Comparison of ENCODE assay signal across 26 cellular contexts in genomic region chr3:25080461-25080860, GRCh38.
"Had no signal": no experiment of that assay in that cellular context is flagged by ENCODE, and none has a peak within 500 bp of the region (broad histone marks: within the 10 kb centered on the region; RNA-seq: fewer than 3 reads in every experiment).

No MANE protein-coding gene starts in this region.

- H3K9me3 Mint-ChIP-seq: activated B cell treated with CpG ODN at 0.5 μM for 24 hours; stimulated activated naive CD8-positive, alpha-beta T cell treated with anti-CD3 and anti-CD28 coated beads, Interleukin-15, amount 100 ng/mL, for 72 hours; T-helper 1 cell treated with Interleukin-12 subunit alpha and Interleukin-12 subunit beta and Interleukin-4 antibody, amounts not matched to agents 30 μg/mL and 1 μg/mL, for 36 hours had no signal

- H3K36me3 Mint-ChIP-seq: activated naive CD8-positive, alpha-beta T cell treated with anti-CD3 and anti-CD28 coated beads, Interleukin-2, amount 10 ng/mL, durations not matched to agents 7 days and 5 days; natural killer cell treated with Interleukin-12 subunit alpha and Interleukin-12 subunit beta and Interleukin-15 and Interleukin-18, amount 100 ng/mL, for 72 hours; stimulated activated effector memory CD8-positive, alpha-beta T cell treated with anti-CD3 and anti-CD28 coated beads, Interleukin-12 subunit alpha, Interleukin-12 subunit beta, amount 100 ng/mL, for 72 hours had no signal

- H3K4me1 ChIP-seq: gastrocnemius medialis, tibial artery had no signal

- H3K4me3 Mint-ChIP-seq: activated B cell treated with CpG ODN at 0.5 μM for 24 hours; activated CD4-positive, alpha-beta T cell treated with anti-CD3 and anti-CD28 coated beads for 36 hours; activated naive CD4-positive, alpha-beta T cell treated with anti-CD3 and anti-CD28 coated beads for 36 hours; activated naive CD8-positive, alpha-beta T cell treated with anti-CD3 and anti-CD28 coated beads, Interleukin-2, amount 10 ng/mL, durations not matched to agents 7 days and 5 days; activated T-cell treated with anti-CD3 and anti-CD28 coated beads, Interleukin-2, amount 50 U/mL, for 72 hours; dendritic cell treated with granulocyte-macrophage colony-stimulating factor and Interleukin-4, amounts not matched to agents 40 ng/mL and 50 ng/mL, for 4 days; natural killer cell treated with Interleukin-12 subunit alpha and Interleukin-12 subunit beta and Interleukin-15 and Interleukin-18, amount 100 ng/mL, for 72 hours; stimulated activated effector memory CD8-positive, alpha-beta T cell treated with anti-CD3 and anti-CD28 coated beads, Interleukin-12 subunit alpha, Interleukin-12 subunit beta, amount 100 ng/mL, for 72 hours; stimulated activated naive CD8-positive, alpha-beta T cell treated with anti-CD3 and anti-CD28 coated beads, Interleukin-15, amount 100 ng/mL, for 72 hours; T-helper 1 cell treated with Interleukin-12 subunit alpha and Interleukin-12 subunit beta and Interleukin-4 antibody, amounts not matched to agents 30 μg/mL and 1 μg/mL, for 36 hours had no signal

- H3K27me3 Mint-ChIP-seq: activated B cell treated with CpG ODN at 0.5 μM for 24 hours; activated CD4-positive, alpha-beta T cell treated with anti-CD3 and anti-CD28 coated beads for 36 hours; activated naive CD8-positive, alpha-beta T cell treated with anti-CD3 and anti-CD28 coated beads, Interleukin-2, amount 10 ng/mL, durations not matched to agents 7 days and 5 days; dendritic cell treated with granulocyte-macrophage colony-stimulating factor and Interleukin-4, amounts not matched to agents 40 ng/mL and 50 ng/mL, for 4 days; progenitor cell of endocrine pancreas; stimulated activated naive CD8-positive, alpha-beta T cell treated with anti-CD3 and anti-CD28 coated beads, Interleukin-15, amount 100 ng/mL, for 72 hours had no signal

- H3K27ac Mint-ChIP-seq: activated B cell treated with CpG ODN at 0.5 μM for 24 hours; activated CD4-positive, alpha-beta T cell treated with anti-CD3 and anti-CD28 coated beads for 36 hours; activated naive CD4-positive, alpha-beta T cell treated with anti-CD3 and anti-CD28 coated beads for 36 hours; activated naive CD8-positive, alpha-beta T cell treated with anti-CD3 and anti-CD28 coated beads, Interleukin-2, amount 10 ng/mL, durations not matched to agents 7 days and 5 days; activated T-cell treated with anti-CD3 and anti-CD28 coated beads, Interleukin-2, amount 50 U/mL, for 72 hours; dendritic cell treated with granulocyte-macrophage colony-stimulating factor and Interleukin-4, amounts not matched to agents 40 ng/mL and 50 ng/mL, for 4 days; natural killer cell treated with Interleukin-12 subunit alpha and Interleukin-12 subunit beta and Interleukin-15 and Interleukin-18, amount 100 ng/mL, for 72 hours; progenitor cell of endocrine pancreas; stimulated activated effector memory CD8-positive, alpha-beta T cell treated with anti-CD3 and anti-CD28 coated beads, Interleukin-12 subunit alpha, Interleukin-12 subunit beta, amount 100 ng/mL, for 72 hours; stimulated activated naive CD8-positive, alpha-beta T cell treated with anti-CD3 and anti-CD28 coated beads, Interleukin-15, amount 100 ng/mL, for 72 hours; T-helper 1 cell treated with Interleukin-12 subunit alpha and Interleukin-12 subunit beta and Interleukin-4 antibody, amounts not matched to agents 30 μg/mL and 1 μg/mL, for 36 hours had no signal

- DNase-seq: activated B cell treated with CpG ODN at 0.5 μM for 24 hours; activated CD4-positive, alpha-beta T cell treated with anti-CD3 and anti-CD28 coated beads for 36 hours; activated CD4-positive, alpha-beta T cell treated with anti-CD3 and anti-CD28 coated beads, Interleukin-2, amount 50 U/mL, for 48 hours; activated effector memory CD4-positive, alpha-beta T cell treated with Interleukin-2 at 50 U/mL for 16 hours; activated naive CD4-positive, alpha-beta T cell treated with anti-CD3 and anti-CD28 coated beads for 36 hours; activated naive CD8-positive, alpha-beta T cell treated with anti-CD3 and anti-CD28 coated beads, Interleukin-2, amount 10 ng/mL, durations not matched to agents 7 days and 5 days; activated T-cell treated with anti-CD3 and anti-CD28 coated beads, Interleukin-2, amount 50 U/mL, for 72 hours; amniotic stem cell; effector CD4-positive, alpha-beta T cell; erythroblast; gastrocnemius medialis; hippocampal formation; left ventricle myocardium superior; midbrain; right cardiac atrium; stimulated activated CD4-positive, alpha-beta T cell treated with anti-CD3 and anti-CD28 coated beads, Interleukin-2, amount 100 ng/mL, for 24 hours; stimulated activated naive CD8-positive, alpha-beta T cell treated with anti-CD3 and anti-CD28 coated beads, Interleukin-15, amount 100 ng/mL, for 72 hours; T1000; tibial artery had no signal

- H3K27ac ChIP-seq: gastrocnemius medialis, skin epidermis, tibial artery had no signal

- H3K4me3 ChIP-seq: gastrocnemius medialis, skin epidermis, tibial artery had no signal

- H3K36me3 ChIP-seq: gastrocnemius medialis, tibial artery had no signal

- H3K4me1 Mint-ChIP-seq: activated B cell treated with CpG ODN at 0.5 μM for 24 hours; activated CD4-positive, alpha-beta T cell treated with anti-CD3 and anti-CD28 coated beads for 36 hours; activated naive CD8-positive, alpha-beta T cell treated with anti-CD3 and anti-CD28 coated beads, Interleukin-2, amount 10 ng/mL, durations not matched to agents 7 days and 5 days; stimulated activated effector memory CD8-positive, alpha-beta T cell treated with anti-CD3 and anti-CD28 coated beads, Interleukin-12 subunit alpha, Interleukin-12 subunit beta, amount 100 ng/mL, for 72 hours; stimulated activated naive CD8-positive, alpha-beta T cell treated with anti-CD3 and anti-CD28 coated beads, Interleukin-15, amount 100 ng/mL, for 72 hours had no signal

- ATAC-seq: activated CD4-positive, alpha-beta T cell treated with anti-CD3 and anti-CD28 coated beads for 36 hours; activated T-cell treated with anti-CD3 and anti-CD28 coated beads, Interleukin-2, amount 50 U/mL, for 72 hours; gastrocnemius medialis; left ventricle myocardium superior; natural killer cell treated with Interleukin-12 subunit alpha and Interleukin-12 subunit beta and Interleukin-15 and Interleukin-18, amount 100 ng/mL, for 72 hours; right cardiac atrium; stimulated activated effector memory CD8-positive, alpha-beta T cell treated with anti-CD3 and anti-CD28 coated beads, Interleukin-12 subunit alpha, Interleukin-12 subunit beta, amount 100 ng/mL, for 72 hours; stimulated activated naive CD8-positive, alpha-beta T cell treated with anti-CD3 and anti-CD28 coated beads, Interleukin-15, amount 100 ng/mL, for 72 hours had no signal

- H3K9me3 ChIP-seq: gastrocnemius medialis, tibial artery had no signal

- FAIRE-seq: endometrium had no signal

- H3K27me3 ChIP-seq: gastrocnemius medialis, tibial artery had no signal
